11 cellular contexts compared by ENCODE assay signal in the genomic region with DNA sequence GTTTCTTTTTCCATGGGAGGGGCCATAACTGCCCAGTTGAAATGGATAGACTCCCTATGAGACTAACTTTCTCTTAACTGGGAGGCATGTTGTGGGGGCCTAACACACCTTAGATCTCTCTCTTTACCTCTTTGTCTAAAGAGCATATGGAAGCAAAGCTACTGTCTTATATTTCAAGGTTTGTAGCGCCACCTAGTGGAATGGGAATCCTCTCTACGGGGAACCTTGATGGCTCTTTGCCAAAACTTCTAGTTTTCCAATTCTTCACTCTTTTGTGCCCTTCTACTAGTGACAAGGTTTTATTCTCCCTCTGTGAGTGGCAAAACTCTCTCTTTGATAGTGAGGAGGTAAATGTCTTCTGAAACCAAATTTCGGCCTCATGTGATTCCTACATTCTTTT.
DNase-seq lines count a peak whose midpoint lies in the region; ATAC-seq and TF ChIP-seq lines count a peak whose summit lies in the region.
"Had no signal": no experiment of that assay in that cellular context is flagged by ENCODE, and none has a peak within 500 bp of the region (broad histone marks: within the 10 kb centered on the region; RNA-seq: fewer than 3 reads in every experiment).

No MANE protein-coding gene starts in this region.

- no peak overlapping the region for H3K4me3 ChIP-seq in IMR-90 (ENCODE audit: insufficient read depth, low read depth, low read length)
- H3K4me3 ChIP-seq: transverse colon had no signal

- no peak overlapping the region for H3K23ac ChIP-seq in IMR-90 (ENCODE audit: low read depth, low read length)

- no peak overlapping the region for H3K27ac ChIP-seq in IMR-90 (ENCODE audit: insufficient read depth, low read length)
- H3K27ac ChIP-seq: transverse colon had no signal

- TF ChIP-seq POLR2A in IMR-90 (IDR thresholded peaks at IDR 0.05; ENCODE audit: low read depth, low read length) = no peak

- H3K9ac ChIP-seq in IMR-90 (ENCODE audit: low read depth, low read length) = no peak overlapping the region

- H4K8ac ChIP-seq in IMR-90 (ENCODE audit: low read depth in 2 of 2, low read length in 2 of 2) = no peak overlapping the region

- dilution Hi-C loops in IMR-90 (cut with HindIII; ENCODE audit: low sequenced_read_pairs, unreplicated experiment) = no loop called here

- no peak overlapping the region for H3K27ac Mint-ChIP-seq in neural crest cell (ENCODE audit: unreplicated experiment)

- CTCF ChIA-PET in IMR-90 (lab: Yijun Ruan, JAX) = no interaction called here

- no peak overlapping the region for H2BK20ac ChIP-seq in IMR-90 (ENCODE audit: low read depth, low read length)

- H2AFZ ChIP-seq in IMR-90 (replicated peaks; ENCODE audit: low read length, poor library complexity) = no peak overlapping the region

- BruUV-seq in IMR-90 (replicated peaks; lab: Mats Ljungman, UMichigan) = no TSS peak

- H2BK15ac ChIP-seq in IMR-90 (ENCODE audit: low read depth, low read length) = no peak overlapping the region

- no peak overlapping the region for H3K14ac ChIP-seq in IMR-90 (replicated peaks; ENCODE audit: low read depth, low read length)

- ATAC-seq in IMR-90 (ENCODE audit: low read depth) = no peak
- ATAC-seq: activated T-cell treated with anti-CD3 and anti-CD28 coated beads, Interleukin-2, amount 50 U/mL, for 4 hours had no signal

- H4K91ac ChIP-seq in IMR-90 (ENCODE audit: insufficient read depth, low read depth, low read length) = no peak overlapping the region

- no peak overlapping the region for H2AK5ac ChIP-seq in IMR-90 (ENCODE audit: low read depth, low read length)

- H2AK9ac ChIP-seq in IMR-90 (replicated peaks; ENCODE audit: low read depth, low read length, poor library complexity) = no peak overlapping the region

- no peak overlapping the region for H3K4me3 Mint-ChIP-seq in neural crest cell
- H3K4me3 Mint-ChIP-seq: activated T-cell treated with anti-CD3 and anti-CD28 coated beads, Interleukin-2, amount 50 U/mL, for 4 hours had no signal

- no peaks in the 10 kb centered on the region for H3K9me1 ChIP-seq in IMR-90 (ENCODE audit: insufficient read depth, low read length)

- H3K9me3 Mint-ChIP-seq in neural crest cell = peaks cover 16% of the 10 kb centered on the region

- no CpG with 5 or more reads among the region's 3 CpGs for WGBS in IMR-90 (ENCODE audit: extremely low coverage in 2 of 2, insufficient read length in 1 of 2), 2 experiments

- no peaks in the 10 kb centered on the region for H3K4me1 Mint-ChIP-seq in neural crest cell

- no peaks in the 10 kb centered on the region for H3K4me1 ChIP-seq in IMR-90 (ENCODE audit: control insufficient read depth, insufficient read depth, low read length)
- H3K4me1 ChIP-seq: transverse colon had no signal

- H4K20me1 ChIP-seq in IMR-90 (ENCODE audit: insufficient read depth, low read length) = no peaks in the 10 kb centered on the region

- TF ChIP-seq RAD21 in IMR-90 (IDR thresholded peaks at IDR 0.05; ENCODE audit: low read length) = 0 out of 2 replicates have a peak, but pooled peaks have one; percentile 3

- no peak overlapping the region for H3K18ac ChIP-seq in IMR-90 (ENCODE audit: low read depth, low read length)

- H3K36me3 ChIP-seq in IMR-90 (ENCODE audit: control insufficient read depth, insufficient read depth, low read length) = no peaks in the 10 kb centered on the region
- H3K36me3 ChIP-seq: transverse colon had no signal

- no peaks in the 10 kb centered on the region for H3K27me3 Mint-ChIP-seq in neural crest cell (ENCODE audit: low read depth)

- peaks cover 22% of the 10 kb centered on the region for H3K36me3 Mint-ChIP-seq in neural crest cell (ENCODE audit: low read depth)

- H2BK120ac ChIP-seq in IMR-90 (ENCODE audit: low read depth, low read length) = no peak overlapping the region

- H3K27me3 ChIP-seq in IMR-90 (ENCODE audit: control insufficient read depth, insufficient read depth, low read length) = no peaks in the 10 kb centered on the region
- H3K27me3 ChIP-seq: transverse colon had no signal

- intact Hi-C loops in IMR-90 (cut with micrococcal nuclease) = no loop called here

- no peak overlapping the region for H3K4ac ChIP-seq in IMR-90 (ENCODE audit: low read depth, low read length)

- H3K56ac ChIP-seq in IMR-90 (ENCODE audit: extremely low read depth, insufficient read depth, low read length) = no peak overlapping the region

- H2BK5ac ChIP-seq in IMR-90 (ENCODE audit: low read depth, low read length, poor library complexity, severe bottlenecking) = no peak overlapping the region

- POLR2A ChIA-PET in IMR-90 (lab: Charles Lee; ENCODE audit: unreplicated experiment) = no interaction called here

- in situ Hi-C loops in IMR-90 (cut with MboI; ENCODE audit: low sequenced_read_pairs) = no loop called here

- no peaks in the 10 kb centered on the region for H3K79me1 ChIP-seq in IMR-90 (ENCODE audit: low read depth in 1 of 2, low read length in 2 of 2)

- TF ChIP-seq CTCF in IMR-90 (conservative IDR thresholded peaks at IDR 0.05; ENCODE audit: low read depth, low read length) = no peak
- TF ChIP-seq CTCF in neural crest cell (conservative IDR thresholded peaks at IDR 0.05) = peak; percentile 34

- H3K4me2 ChIP-seq in IMR-90 (ENCODE audit: low read depth, low read length) = no peak overlapping the region

- H4K5ac ChIP-seq in IMR-90 (ENCODE audit: low read depth, low read length) = no peak overlapping the region

- DNase-seq in NCI-H524 (lab: John Stamatoyannopoulos, UW) = peak; percentile 40 to 62
- no peak for DNase-seq in NCI-H524 treated with DMSO at 0.1 percent for 48 hours (lab: John Stamatoyannopoulos, UW)
- no peak for DNase-seq in IMR-90
- peak; percentile 7 for DNase-seq in SW480 (ENCODE audit: low spot score)
- no peak for DNase-seq in neural crest cell (ENCODE audit: low read depth, low spot score)
- DNase-seq in NCI-H128 (lab: John Stamatoyannopoulos, UW; ENCODE audit: unreplicated experiment) = no peak
- DNase-seq in NCI-H1436 (lab: John Stamatoyannopoulos, UW) = no peak
- no peak for DNase-seq in NCI-H2196 treated with DMSO at 0.1 percent for 48 hours (lab: John Stamatoyannopoulos, UW; ENCODE audit: unreplicated experiment)
- DNase-seq: activated T-cell treated with anti-CD3 and anti-CD28 coated beads, Interleukin-2, amount 50 U/mL, for 4 hours; Right ventricle myocardium superior; transverse colon had no signal

- H3K9me3 ChIP-seq in IMR-90 (ENCODE audit: control insufficient read depth, insufficient read depth, low read length) = peaks cover 21% of the 10 kb centered on the region

TF ChIP-seq in IMR-90, 13 proteins besides CTCF, POLR2A, EP300 and RAD21:
- TF ChIP-seq MAFK (IDR thresholded peaks at IDR 0.05; ENCODE audit: low read depth, low read length) = no peak
- TF ChIP-seq, protein P1, sequence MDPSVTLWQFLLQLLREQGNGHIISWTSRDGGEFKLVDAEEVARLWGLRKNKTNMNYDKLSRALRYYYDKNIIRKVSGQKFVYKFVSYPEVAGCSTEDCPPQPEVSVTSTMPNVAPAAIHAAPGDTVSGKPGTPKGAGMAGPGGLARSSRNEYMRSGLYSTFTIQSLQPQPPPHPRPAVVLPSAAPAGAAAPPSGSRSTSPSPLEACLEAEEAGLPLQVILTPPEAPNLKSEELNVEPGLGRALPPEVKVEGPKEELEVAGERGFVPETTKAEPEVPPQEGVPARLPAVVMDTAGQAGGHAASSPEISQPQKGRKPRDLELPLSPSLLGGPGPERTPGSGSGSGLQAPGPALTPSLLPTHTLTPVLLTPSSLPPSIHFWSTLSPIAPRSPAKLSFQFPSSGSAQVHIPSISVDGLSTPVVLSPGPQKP (IDR thresholded peaks at IDR 0.05; ENCODE audit: borderline replicate concordance, low read depth, low read length) = no peak
- TF ChIP-seq NFE2L2 (IDR thresholded peaks at IDR 0.05; ENCODE audit: low read depth, low read length) = no peak
- no peak for TF ChIP-seq SMC3 (IDR thresholded peaks at IDR 0.05; ENCODE audit: low read depth, low read length)
- no peak for TF ChIP-seq CHD1 (IDR thresholded peaks at IDR 0.05; ENCODE audit: low read depth, low read length)
- TF ChIP-seq MAZ (IDR thresholded peaks at IDR 0.05; ENCODE audit: borderline replicate concordance, low read depth, low read length) = no peak
- no peak for TF ChIP-seq RCOR1 (IDR thresholded peaks at IDR 0.05; ENCODE audit: insufficient replicate concordance, low read length)
- TF ChIP-seq, protein P2, sequence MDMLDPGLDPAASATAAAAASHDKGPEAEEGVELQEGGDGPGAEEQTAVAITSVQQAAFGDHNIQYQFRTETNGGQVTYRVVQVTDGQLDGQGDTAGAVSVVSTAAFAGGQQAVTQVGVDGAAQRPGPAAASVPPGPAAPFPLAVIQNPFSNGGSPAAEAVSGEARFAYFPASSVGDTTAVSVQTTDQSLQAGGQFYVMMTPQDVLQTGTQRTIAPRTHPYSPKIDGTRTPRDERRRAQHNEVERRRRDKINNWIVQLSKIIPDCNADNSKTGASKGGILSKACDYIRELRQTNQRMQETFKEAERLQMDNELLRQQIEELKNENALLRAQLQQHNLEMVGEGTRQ (IDR thresholded peaks at IDR 0.05; ENCODE audit: low read depth, low read length) = no peak
- no peak for TF ChIP-seq MXI1 (IDR thresholded peaks at IDR 0.05; ENCODE audit: borderline replicate concordance, low read depth, low read length)
- TF ChIP-seq BHLHE40 (IDR thresholded peaks at IDR 0.05; ENCODE audit: low read depth, low read length) = no peak
- no peak for TF ChIP-seq CEBPB (IDR thresholded peaks at IDR 0.05; ENCODE audit: low read depth, low read length)
- TF ChIP-seq RFX5 (IDR thresholded peaks at IDR 0.05; ENCODE audit: low read depth, low read length) = no peak
- no peak for TF ChIP-seq FOS (IDR thresholded peaks at IDR 0.05; ENCODE audit: low read depth, low read length)
TF ChIP-seq in IMR-90: peak in this region for 0.

Comparison
In these comparisons a context has a peak if more than half of its experiments do, and no peak if none do; other contexts are left out.
1. DNase-seq: peak in NCI-H524 (2 of 2) and SW480 (single experiment); none in NCI-H524 treated with DMSO at 0.1 percent for 48 hours (single experiment), IMR-90 (single experiment), neural crest cell (single experiment), NCI-H128 (single experiment), NCI-H1436 (single experiment) and NCI-H2196 treated with DMSO at 0.1 percent for 48 hours (single experiment).